Comparison of ENCODE assay signal across 18 cellular contexts in genomic region chr4:131430302-131430701, GRCh38.
DNase-seq lines count a peak whose midpoint lies in the region; TF ChIP-seq lines count a peak whose summit lies in the region.
"Had no signal": no experiment of that assay in that cellular context is flagged by ENCODE, and none has a peak within 500 bp of the region (broad histone marks: within the 10 kb centered on the region; RNA-seq: fewer than 3 reads in every experiment).

No MANE protein-coding gene starts in this region.

- POLR2A ChIA-PET in HEK293 (lab: Yijun Ruan, JAX) = no interaction called here

- H2AFZ ChIP-seq in OCI-LY3 (ENCODE audit: low read depth, low read length) = peak overlapping the region; percentile 67

- no peak for TF ChIP-seq CTCF in HEK293 (tag by site-specific recombination; IDR thresholded peaks at IDR 0.05)
- TF ChIP-seq CTCF in OCI-LY3 (IDR thresholded peaks at IDR 0.05; ENCODE audit: low read depth, low read length) = peak; percentile 72
- peak; percentile 48 for TF ChIP-seq CTCF in epithelial cell of proximal tubule (conservative IDR thresholded peaks at IDR 0.05; ENCODE audit: low read depth, low read length)
- no peak for TF ChIP-seq CTCF in CD14-positive monocyte (IDR thresholded peaks at IDR 0.05)

- H3K4me1 Mint-ChIP-seq in CD14-positive monocyte = no peaks in the 10 kb centered on the region
- H3K4me1 Mint-ChIP-seq: activated naive CD4-positive, alpha-beta T cell treated with anti-CD3 and anti-CD28 coated beads, Interleukin-2, amount 10 ng/mL, durations not matched to agents 7 days and 5 days; CD8-positive, alpha-beta memory T cell had no signal

- H3K36me3 Mint-ChIP-seq in CD14-positive monocyte = no peaks in the 10 kb centered on the region
- H3K36me3 Mint-ChIP-seq: activated naive CD4-positive, alpha-beta T cell treated with anti-CD3 and anti-CD28 coated beads, Interleukin-2, amount 10 ng/mL, durations not matched to agents 7 days and 5 days; CD8-positive, alpha-beta memory T cell had no signal

- no peaks in the 10 kb centered on the region for H3K4me1 ChIP-seq in HEK293 (ENCODE audit: control insufficient read depth, insufficient read depth, low read length)
- H3K4me1 ChIP-seq in OCI-LY3 (ENCODE audit: low read length) = peaks cover 22% of the 10 kb centered on the region
- H3K4me1 ChIP-seq: gastrocnemius medialis had no signal

- H3K4me3 Mint-ChIP-seq in CD14-positive monocyte = no peak overlapping the region
- H3K4me3 Mint-ChIP-seq: activated naive CD4-positive, alpha-beta T cell treated with anti-CD3 and anti-CD28 coated beads, Interleukin-2, amount 10 ng/mL, durations not matched to agents 7 days and 5 days; CD8-positive, alpha-beta memory T cell; effector memory CD8-positive, alpha-beta T cell had no signal

- H3K9me3 ChIP-seq in HEK293 (ENCODE audit: control insufficient read depth, insufficient read depth, low read depth, low read length) (no peaks in the 10 kb centered on the region), OCI-LY3 (ENCODE audit: insufficient read depth, low read length) (peaks cover 4% of the 10 kb centered on the region)
- H3K9me3 ChIP-seq: gastrocnemius medialis, ovary had no signal

- H4K20me1 ChIP-seq in OCI-LY3 (ENCODE audit: insufficient read depth, low read length) = no peaks in the 10 kb centered on the region

- H3K36me3 ChIP-seq in HEK293 (ENCODE audit: control insufficient read depth in 2 of 2, insufficient read depth in 1 of 2, low read length in 2 of 2) (no peaks in the 10 kb centered on the region), OCI-LY3 (replicated peaks; ENCODE audit: low read depth, low read length) (no peaks in the 10 kb centered on the region)
- H3K36me3 ChIP-seq: gastrocnemius medialis, ovary had no signal

- intact Hi-C loops in CD14-positive monocyte (cut with micrococcal nuclease) = no loop called here

- no peak overlapping the region for H3K27ac Mint-ChIP-seq in CD14-positive monocyte
- H3K27ac Mint-ChIP-seq: activated naive CD4-positive, alpha-beta T cell treated with anti-CD3 and anti-CD28 coated beads, Interleukin-2, amount 10 ng/mL, durations not matched to agents 7 days and 5 days; CD8-positive, alpha-beta memory T cell; effector memory CD8-positive, alpha-beta T cell had no signal

- CTCF ChIA-PET in HEK293 (lab: Yijun Ruan, JAX) = interaction anchor here (0.7 kb wide), 1 partner anchor 23 kb away, joined by 3 read pairs; no protein-coding TSS in a partner anchor

- H3K27ac ChIP-seq in HEK293 (ENCODE audit: extremely low read depth, low read depth, low read length) (no peak overlapping the region), OCI-LY3 (ENCODE audit: low read length) (no peak overlapping the region)
- H3K27ac ChIP-seq: gastrocnemius medialis, ovary had no signal

- peaks cover 3 to 12% (median 5%) of the 10 kb centered on the region in 7 donors for H3K9me3 Mint-ChIP-seq in CD14-positive monocyte

- no peaks in the 10 kb centered on the region for H3K79me2 ChIP-seq in OCI-LY3 (ENCODE audit: low read length)

- peaks cover 0 to 2% (median 2%) of the 10 kb centered on the region in 3 donors for H3K27me3 Mint-ChIP-seq in CD14-positive monocyte (ENCODE audit: low read depth in 3 of 3)
- H3K27me3 Mint-ChIP-seq: activated naive CD4-positive, alpha-beta T cell treated with anti-CD3 and anti-CD28 coated beads, Interleukin-2, amount 10 ng/mL, durations not matched to agents 7 days and 5 days; CD8-positive, alpha-beta memory T cell; effector memory CD8-positive, alpha-beta T cell had no signal

- 0 out of 2 replicates have a peak overlapping the region, but pooled peaks have one; percentile 22 for H3K9ac ChIP-seq in OCI-LY3 (ENCODE audit: low read length)

- peak overlapping the region; percentile 71 for H3K4me2 ChIP-seq in OCI-LY3 (ENCODE audit: low read length)

- H3K4me3 ChIP-seq in HEK293 (ENCODE audit: low read depth, low read length) = no peak overlapping the region
- H3K4me3 ChIP-seq in OCI-LY3 (ENCODE audit: low read length) = peak overlapping the region; percentile 42
- H3K4me3 ChIP-seq in epithelial cell of proximal tubule (ENCODE audit: low read depth, low read length) = no peak overlapping the region
- H3K4me3 ChIP-seq: gastrocnemius medialis, mucosa of descending colon, ovary had no signal

- H3K27me3 ChIP-seq in OCI-LY3 (ENCODE audit: low read depth, low read length) = no peaks in the 10 kb centered on the region
- H3K27me3 ChIP-seq: gastrocnemius medialis, ovary had no signal

- DNase-seq in DMS 273 (lab: John Stamatoyannopoulos, UW; ENCODE audit: unreplicated experiment) (peak; percentile 1), DMS 273 treated with DMSO at 0.1 percent for 48 hours (lab: John Stamatoyannopoulos, UW) (no peak), epithelial cell of proximal tubule (ENCODE audit: low read depth) (no peak), SW480 (ENCODE audit: low spot score) (no peak), CD14-positive monocyte (ENCODE audit: low spot score) (no peak), pons (ENCODE audit: low spot score) (no peak)
- DNase-seq: 8988T; activated CD4-positive, CD25-positive, alpha-beta regulatory T cell treated with anti-CD3 and anti-CD28 coated beads, Interleukin-2, amount 50 U/mL, for 72 hours; activated naive CD4-positive, alpha-beta T cell treated with anti-CD3 and anti-CD28 coated beads, Interleukin-2, amount 10 ng/mL, durations not matched to agents 7 days and 5 days; CD8-positive, alpha-beta memory T cell; effector memory CD8-positive, alpha-beta T cell; gastrocnemius medialis; mucosa of descending colon; NCI-H1694 treated with DMSO at 0.1 percent for 48 hours; ovary; stimulated activated CD4-positive, alpha-beta T cell treated with anti-CD3 and anti-CD28 coated beads, Interleukin-12 subunit alpha, Interleukin-12 subunit beta, amount 100 ng/mL, for 4 hours had no signal

TF ChIP-seq in HEK293, 187 proteins besides CTCF, POLR2A, EP300 and RAD21:
- TF ChIP-seq ZNF830 (tag by site-specific recombination; IDR thresholded peaks at IDR 0.05; ENCODE audit: low read depth) = no peak
- TF ChIP-seq ZNF654 (tag by site-specific recombination; IDR thresholded peaks at IDR 0.05; ENCODE audit: low read depth) = 0 out of 2 replicates have a peak, but pooled peaks have one; percentile 3
TF ChIP-seq in HEK293: peak in this region for 1.

Comparison
In these comparisons a context has a peak if more than half of its experiments do, and no peak if none do; other contexts are left out.
1. CTCF ChIP-seq: peak in OCI-LY3 (single experiment) and epithelial cell of proximal tubule (single experiment); none in HEK293 (single experiment) and CD14-positive monocyte (single experiment).